17 cellular contexts compared by ENCODE assay signal in genomic region chrX:153495903-153496629, GRCh38. TPM values are rescaled to one million over a fixed set of nuclear protein-coding genes. Genes with fewer than 3 reads are reported as not detected.
DNase-seq lines count a peak whose midpoint lies in the region; ATAC-seq and TF ChIP-seq lines count a peak whose summit lies in the region.
"Had no signal": no experiment of that assay in that cellular context is flagged by ENCODE, and none has a peak within 500 bp of the region (broad histone marks: within the 10 kb centered on the region; RNA-seq: fewer than 3 reads in every experiment).

No MANE protein-coding gene starts in this region.

- H4K20me1 ChIP-seq in BLaER1 = peaks cover 9% of the 10 kb centered on the region; the same call in 1 of the 2 replicates
- no peaks in the 10 kb centered on the region for H4K20me1 ChIP-seq in fibroblast of lung (ENCODE audit: control insufficient read depth, extremely low read depth, insufficient read depth, low read length)

- H3K36me3 ChIP-seq in BLaER1 (no peaks in the 10 kb centered on the region), fibroblast of lung (ENCODE audit: control insufficient read depth, insufficient read depth, low read length) (no peaks in the 10 kb centered on the region), skeletal muscle satellite cell (ENCODE audit: insufficient read depth, low read length) (no peaks in the 10 kb centered on the region)

- CTCF ChIA-PET in RWPE1 (lab: Yijun Ruan, JAX) = interaction anchor here (1.0 to 1.6 kb wide), 4 partner anchors 11 to 26 kb away, joined by 3 to 6 read pairs (median 4); partner anchors contain the start of gene HAUS7

- no peaks in the 10 kb centered on the region for H3K9me3 ChIP-seq in BLaER1
- no peaks in the 10 kb centered on the region for H3K9me3 ChIP-seq in fibroblast of lung (ENCODE audit: control insufficient read depth, insufficient read depth, low read depth, low read length)
- H3K9me3 ChIP-seq in skeletal muscle satellite cell (replicated peaks; ENCODE audit: low read length) = no peaks in the 10 kb centered on the region

- H3K27ac ChIP-seq in BLaER1 (peak overlapping the region; percentile 35; the same call in 1 of the 2 replicates), RWPE1 (peak overlapping the region; percentile 92), fibroblast of lung (ENCODE audit: insufficient read depth, low read length) (no peak overlapping the region)

- H3K9ac ChIP-seq in BLaER1 = peak overlapping the region; percentile 41; the same call in 1 of the 2 replicates
- no peak overlapping the region for H3K9ac ChIP-seq in fibroblast of lung (ENCODE audit: insufficient read depth, low read length)
- no peak overlapping the region for H3K9ac ChIP-seq in skeletal muscle satellite cell (ENCODE audit: low read depth, low read length)

- no peaks in the 10 kb centered on the region for H3K79me2 ChIP-seq in fibroblast of lung (ENCODE audit: control insufficient read depth, insufficient read depth, low read length)

- TF ChIP-seq CTCF in RWPE1 (conservative IDR thresholded peaks at IDR 0.05; ENCODE audit: low read depth) = no peak
- TF ChIP-seq CTCF in fibroblast of lung (conservative IDR thresholded peaks at IDR 0.05 in 1 of 2, IDR thresholded peaks at IDR 0.05 in 1 of 2; ENCODE audit: low read depth in 1 of 2, low read length in 2 of 2) = no peak

- POLR2A ChIA-PET in RWPE1 (lab: Yijun Ruan, JAX; ENCODE audit: low non-redundant PET) = no interaction called here

- no peak overlapping the region for H2AFZ ChIP-seq in fibroblast of lung (ENCODE audit: low read length)

- H3K4me3 ChIP-seq in BLaER1 = no peak overlapping the region
- H3K4me3 ChIP-seq in fibroblast of lung (replicated peaks in 1 of 4; ENCODE audit: control extremely low read depth in 1 of 4, insufficient read depth in 1 of 4, low read depth in 3 of 4, low read length in 4 of 4) = peak overlapping the region in 1 of 4 experiments; percentile 61
- H3K4me3 ChIP-seq in skeletal muscle satellite cell (ENCODE audit: low read length) = no peak overlapping the region

- H3K27me3 ChIP-seq in BLaER1 (peaks cover 26% of the 10 kb centered on the region), fibroblast of lung (ENCODE audit: control insufficient read depth, insufficient read depth, low read length) (no peaks in the 10 kb centered on the region), skeletal muscle satellite cell (ENCODE audit: control insufficient read depth, insufficient read depth, low read length) (no peaks in the 10 kb centered on the region)

- no peak for ATAC-seq in GM21619 (IDR thresholded peaks at IDR 0.05; ENCODE audit: unreplicated experiment)
- ATAC-seq: activated CD4-positive, CD25-positive, alpha-beta regulatory T cell treated with anti-CD3 and anti-CD28 coated beads, Interleukin-2, amount 50 U/mL, for 24 hours had no signal

- H3K4me1 ChIP-seq in BLaER1 (peaks cover 77% of the 10 kb centered on the region), fibroblast of lung (ENCODE audit: control insufficient read depth, extremely low read depth, insufficient read depth, low read length) (peaks cover 3% of the 10 kb centered on the region), skeletal muscle satellite cell (ENCODE audit: control insufficient read depth, insufficient read depth, low read length) (peaks cover 13% of the 10 kb centered on the region)

- peak overlapping the region; percentile 67 for H3K4me2 ChIP-seq in BLaER1
- peak overlapping the region; percentile 64 for H3K4me2 ChIP-seq in fibroblast of lung (ENCODE audit: extremely low read depth, insufficient read depth, low read length)
- peak overlapping the region; percentile 90 for H3K4me2 ChIP-seq in skeletal muscle satellite cell (ENCODE audit: low read length)

- DNase-seq in RWPE1 (ENCODE audit: low spot score) (no peak), fibroblast of lung (ENCODE audit: low read depth in 2 of 2) (no peak), nucleus accumbens (lab: John Stamatoyannopoulos, UW) (no peak), NCI-H446 (lab: John Stamatoyannopoulos, UW) (no peak), amygdala (lab: John Stamatoyannopoulos, UW) (no peak)
- DNase-seq: activated naive CD4-positive, alpha-beta T cell treated with anti-CD3 and anti-CD28 coated beads, Interleukin-2, amount 10 ng/mL, durations not matched to agents 7 days and 5 days; CD4-positive, alpha-beta memory T cell; NCI-H1930 had no signal

RNA-seq across cellular contexts. Expression of gene BGN, which starts 1.3 kb away (rescaled TPM):
- 10.1 and 18.7 TPM in 2 replicates for total RNA-seq in fibroblast of lung
- polyA plus RNA-seq in fibroblast of lung = 21.4 and 61.7 TPM in 2 replicates
- polyA plus RNA-seq in fibroblast of lung (2012) = 38.1 and 143 TPM in 2 replicates
- polyA minus RNA-seq in fibroblast of lung (ENCODE audit: low replicate concordance) = 40.5 and 212 TPM in 2 replicates
- total RNA-seq in skeletal muscle satellite cell (2012; rRNA removed) = 11.9 and 24.2 TPM in 2 replicates
- total RNA-seq: CD4-positive, alpha-beta memory T cell; T-helper 1 cell treated with Interleukin-12 subunit alpha and Interleukin-12 subunit beta and Interleukin-4 antibody, amounts not matched to agents 30 ng/mL and 1 ng/mL, for 36 hours had no signal
- polyA plus RNA-seq: CD4-positive, alpha-beta memory T cell had no signal

RNA-seq across cellular contexts. Expression of gene ATP2B3, which starts 21.4 kb away (rescaled TPM):
- not detected in 2 replicates for total RNA-seq in fibroblast of lung
- polyA plus RNA-seq in fibroblast of lung = not detected in 2 replicates
- polyA plus RNA-seq in fibroblast of lung (2012) = not detected in 2 replicates
- polyA minus RNA-seq in fibroblast of lung (ENCODE audit: low replicate concordance) = not detected in 2 replicates
- not detected in 2 replicates for total RNA-seq in skeletal muscle satellite cell (2012; rRNA removed)
- total RNA-seq: CD4-positive, alpha-beta memory T cell; epithelial cell of proximal tubule; HT1080; M059J; mesenteric fat pad had no signal

RNA-seq across cellular contexts. Expression of gene HAUS7, which starts 25.7 kb away (rescaled TPM):
- total RNA-seq in fibroblast of lung = 7.3 and 10.5 TPM in 2 replicates
- polyA plus RNA-seq in fibroblast of lung = 10.4 and 17.1 TPM in 2 replicates
- polyA plus RNA-seq in fibroblast of lung (2012) = 19.7 and 34.0 TPM in 2 replicates
- polyA minus RNA-seq in fibroblast of lung (ENCODE audit: low replicate concordance) = 17.3 and 27.3 TPM in 2 replicates
- 18.8 and 22.9 TPM in 2 replicates for total RNA-seq in skeletal muscle satellite cell (2012; rRNA removed)

RNA-seq across cellular contexts. Expression of gene TREX2, which starts 50.2 kb away (rescaled TPM):
- 1.8 and 3.1 TPM in 2 replicates for total RNA-seq in fibroblast of lung
- 0.08 TPM in 1 of 2 replicates, not detected in the other for polyA plus RNA-seq in fibroblast of lung
- polyA plus RNA-seq in fibroblast of lung (2012) = 0.14 TPM in 2 replicates
- polyA minus RNA-seq in fibroblast of lung (ENCODE audit: low replicate concordance) = 0.98 TPM in 1 of 2 replicates, not detected in the other
- 2.2 and 3.8 TPM in 2 replicates for total RNA-seq in skeletal muscle satellite cell (2012; rRNA removed)
- total RNA-seq: epithelial cell of proximal tubule had no signal
